2 cellular contexts compared by ENCODE assay signal in the genomic region with DNA sequence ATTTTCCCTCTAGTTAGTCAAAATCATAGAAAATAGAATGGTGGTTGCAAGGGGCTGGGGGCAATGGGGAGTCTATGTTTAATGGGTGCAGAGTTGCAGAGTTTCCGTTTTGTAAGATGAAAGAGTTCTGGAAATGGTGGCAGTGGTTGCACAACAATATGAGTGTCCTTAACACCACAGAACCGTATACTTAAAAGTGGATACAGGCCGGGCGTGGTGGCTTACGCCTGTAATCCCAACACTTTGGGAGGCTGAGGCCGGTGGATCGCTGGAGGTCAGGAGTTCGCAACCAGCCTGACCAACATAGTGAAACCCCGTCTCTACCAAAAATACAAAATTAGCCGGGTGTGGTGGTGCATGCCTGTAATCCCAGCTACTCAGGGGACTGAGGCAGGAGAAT. TPM values are rescaled to one million over a fixed set of nuclear protein-coding genes. Genes with fewer than 3 reads are reported as not detected.
"Had no signal": no experiment of that assay in that cellular context is flagged by ENCODE, and none has a peak within 500 bp of the region (broad histone marks: within the 10 kb centered on the region; RNA-seq: fewer than 3 reads in every experiment).

No MANE protein-coding gene starts in this region.

RNA-seq across cellular contexts. Expression of a gene that starts 50.6 kb away (rescaled TPM):
- total RNA-seq: glomerular endothelial cell, lung microvascular endothelial cell had no signal
